In genomic region chr9:129027224-129027684, GRCh38 we compare ENCODE assay signal across 8 cellular contexts. TPM values are rescaled to one million over a fixed set of nuclear protein-coding genes. Genes with fewer than 3 reads are reported as not detected.
DNase-seq lines count a peak whose midpoint lies in the region; ATAC-seq, FAIRE-seq and TF ChIP-seq lines count a peak whose summit lies in the region.

No MANE protein-coding gene starts in this region.

- no peak for TF ChIP-seq RAD21 in GM12878 (IDR thresholded peaks at IDR 0.05; ENCODE audit: insufficient read depth, low read depth, low read length)

- peak overlapping the region; percentile 45 for H2AFZ ChIP-seq in GM12878 (ENCODE audit: control insufficient read depth, low read depth, low read length)

- no peak for TF ChIP-seq POLR2A in GM12878 (IDR thresholded peaks at IDR 0.05; ENCODE audit: low read depth, low read length)

- SMC1A ChIA-PET in GM12878 (lab: Charles Lee; ENCODE audit: uncharacterized antibody, unreplicated experiment): no interaction called here

- H2BK120ac ChIP-seq in mesendoderm (ENCODE audit: low read depth, low read length): no peak overlapping the region

- no peak overlapping the region for H2BK5ac ChIP-seq in mesendoderm (ENCODE audit: low read length)

- no peak overlapping the region for H2AK5ac ChIP-seq in mesendoderm (ENCODE audit: low read length)

- H3K4me1 ChIP-seq in GM12878 (ENCODE audit: control insufficient read depth, insufficient read depth, low read length) (peaks cover 8% of the 10 kb centered on the region), mesendoderm (ENCODE audit: control insufficient read depth, low read depth, low read length) (peaks cover 3% of the 10 kb centered on the region)

- POLR2A ChIA-PET in GM12878 (lab: Charles Lee): interaction anchor here (1.4 kb wide), 1 partner anchor 9 kb away, joined by 8 read pairs; the partner anchor contains the start of gene MIGA2

- H3K9me3 ChIP-seq in GM12878 (replicated peaks; ENCODE audit: control insufficient read depth, insufficient read depth, low read length): no peaks in the 10 kb centered on the region

- CTCF ChIA-PET in GM12878 (lab: Yijun Ruan, JAX): no interaction called here

- H3K27me3 ChIP-seq in GM12878 (replicated peaks in 1 of 2; ENCODE audit: control insufficient read depth in 2 of 2, insufficient read depth in 2 of 2, low read length in 1 of 2): no peaks in the 10 kb centered on the region
- H3K27me3 ChIP-seq in mesendoderm (ENCODE audit: insufficient read depth, low read length, poor library complexity): no peaks in the 10 kb centered on the region

- no peak overlapping the region for H3K18ac ChIP-seq in mesendoderm (ENCODE audit: low read length)

- no peak for FAIRE-seq in GM12878 (lab: Jason Lieb, UNC)

- no peaks in the 10 kb centered on the region for H3K36me3 ChIP-seq in GM12878 (ENCODE audit: control insufficient read depth in 2 of 2, insufficient read depth in 2 of 2, low read length in 1 of 2)
- H3K36me3 ChIP-seq in mesendoderm (ENCODE audit: control insufficient read depth, insufficient read depth, low read length): no peaks in the 10 kb centered on the region

- in situ Hi-C loops in GM12878 (cut with MboI): no loop called here

- H2BK15ac ChIP-seq in mesendoderm (replicated peaks; ENCODE audit: low read depth): no peak overlapping the region

- TF ChIP-seq CTCF in AG09309 (IDR thresholded peaks at IDR 0.05; ENCODE audit: control insufficient read depth, insufficient read depth, low read depth, low read length, missing control alignments) (no peak), HFF-Myc (IDR thresholded peaks at IDR 0.05; ENCODE audit: low read depth, low read length, missing control alignments) (no peak), GM12878 (IDR thresholded peaks at IDR 0.05 in 2 of 3, conservative IDR thresholded peaks at IDR 0.05 in 1 of 3; ENCODE audit: control insufficient read depth in 2 of 3, extremely low read depth in 1 of 3, insufficient read depth in 1 of 3, low read depth in 3 of 3, low read length in 3 of 3) (no peak)

- no peak for TF ChIP-seq EP300 in GM12878 (IDR thresholded peaks at IDR 0.05; ENCODE audit: borderline replicate concordance in 1 of 2, control insufficient read depth in 1 of 2, low read depth in 2 of 2, low read length in 2 of 2)

- no peak overlapping the region for H4K5ac ChIP-seq in mesendoderm (ENCODE audit: low read length)

- peak overlapping the region; percentile 78; the same call in 1 of the 2 replicates for H3K9ac ChIP-seq in GM12878 (ENCODE audit: control insufficient read depth, insufficient read depth, low read length)
- peak overlapping the region; percentile 71 for H3K9ac ChIP-seq in mesendoderm (ENCODE audit: low read length)

- no peak overlapping the region for H3K23ac ChIP-seq in mesendoderm (ENCODE audit: low read length)

- WGBS in GM12878 (ENCODE audit: insufficient coverage, insufficient replicate concordance, low lambda C conversion rate, missing lambda C conversion rate): 27% methylated on average over 9 of the region's 9 CpGs
- WGBS in mesendoderm (ENCODE audit: extremely low coverage, insufficient coverage, low lambda C conversion rate): no CpG with 5 or more reads among the region's 9 CpGs

- RAD21 ChIA-PET in GM12878 (lab: Charles Lee; ENCODE audit: unreplicated experiment): no interaction called here

- no peak for DNase-seq in AG09309 (ENCODE audit: low read depth)
- DNase-seq in HFF-Myc (ENCODE audit: extremely low read depth, low read depth): no peak
- no peak for DNase-seq in GM12878 (ENCODE audit: low read depth, low spot score)
- DNase-seq in mesendoderm: peak; percentile 61
- DNase-seq in cortex of kidney (lab: John Stamatoyannopoulos, UW): no peak
- no peak for DNase-seq in amniotic stem cell (lab: John Stamatoyannopoulos, UW)
- DNase-seq in NOMO-1 treated with DMSO at 0.1 percent for 48 hours (lab: John Stamatoyannopoulos, UW; ENCODE audit: unreplicated experiment): no peak

- ATAC-seq in GM12878 (peak; percentile 4), HG03108 (IDR thresholded peaks at IDR 0.05; ENCODE audit: unreplicated experiment) (no peak)

- H4K20me1 ChIP-seq in GM12878 (ENCODE audit: control insufficient read depth, insufficient read depth): no peaks in the 10 kb centered on the region

- no TSS peak for BruUV-seq in GM12878 (replicated peaks; lab: Mats Ljungman, UMichigan)

- intact Hi-C loops in GM12878 (cut with micrococcal nuclease; ENCODE audit: unreplicated experiment): no loop called here

- H3K27ac ChIP-seq in GM12878 (ENCODE audit: control insufficient read depth, insufficient read depth) (peak overlapping the region; percentile 74), mesendoderm (ENCODE audit: low read depth, low read length) (no peak overlapping the region)

- no peak overlapping the region for H4K8ac ChIP-seq in mesendoderm (ENCODE audit: low read depth, low read length)

- H3K4me3 ChIP-seq in AG09309 (ENCODE audit: control insufficient read depth, low read depth, low read length) (peak overlapping the region; percentile 77), HFF-Myc (replicated peaks; ENCODE audit: low read depth, low read length) (peak overlapping the region; percentile 62), GM12878 (peak overlapping the region; percentile 78), mesendoderm (ENCODE audit: low read length) (peak overlapping the region; percentile 34)

- peak overlapping the region; percentile 89 for H3K56ac ChIP-seq in mesendoderm (ENCODE audit: low read length)

- peak overlapping the region; percentile 100 for H3K4me2 ChIP-seq in GM12878 (ENCODE audit: control insufficient read depth, insufficient read depth)
- peak overlapping the region; percentile 80 for H3K4me2 ChIP-seq in mesendoderm (ENCODE audit: low read length)

- no peak overlapping the region for H3K4ac ChIP-seq in mesendoderm (ENCODE audit: low read depth, low read length)

- H3K79me2 ChIP-seq in GM12878 (ENCODE audit: control insufficient read depth, insufficient read depth, low read length): peaks cover 13% of the 10 kb centered on the region
- H3K79me2 ChIP-seq in mesendoderm (ENCODE audit: control insufficient read depth, insufficient read depth, low read length): peaks cover 10% of the 10 kb centered on the region

- H3K79me1 ChIP-seq in mesendoderm (ENCODE audit: low read length): peaks cover 16% of the 10 kb centered on the region

RNA-seq across cellular contexts. Expression of gene SH3GLB2, which starts 0.9 kb away (rescaled TPM):
- total RNA-seq in GM12878 (2013; cell fraction: nucleolus; rRNA removed): 51.4 and 58.4 TPM in 2 replicates
- total RNA-seq in GM12878 (2014; rRNA removed): 38.4 and 40.2 TPM in 2 replicates
- total RNA-seq in GM12878 (2014; rRNA removed; fragmentation: Illumina TruSeq; extraction: Trizol): 19.0 and 20.3 TPM in 2 replicates
- 57.8 and 59.9 TPM in 2 replicates for total RNA-seq in GM12878 (2021)
- 7.0 TPM for polyA plus RNA-seq in GM12878 (2011; ENCODE audit: low read depth)
- polyA plus RNA-seq in GM12878 (2011; rRNA removed): 17.4 and 34.8 TPM in 2 replicates
- polyA plus RNA-seq in GM12878 (2011; cell fraction: cytosol; rRNA removed): 43.0 and 61.6 TPM in 2 replicates
- 314 and 330 TPM in 2 replicates for polyA plus RNA-seq in GM12878 (2011; cell fraction: nucleus; rRNA removed)
- polyA plus RNA-seq in GM12878 (2012): 30.4 and 35.1 TPM in 2 replicates
- polyA plus RNA-seq in GM12878 (2014; fragmentation: Illumina TruSeq; extraction: Trizol): 7.0 and 31.5 TPM in 2 replicates
- polyA plus RNA-seq in GM12878 (2014; fragmentation: Nextera tagmentation; extraction: Ambion mirVana): 1 to 10 TPM in 1 of 2 experiments, under 1 TPM in 1; 0.21 to 1.2 TPM
- 58.7 and 61.3 TPM in 2 replicates for polyA plus RNA-seq in GM12878 (2014; rRNA removed)
- polyA plus RNA-seq in GM12878 (2016; fragmentation: Nextera tagmentation; extraction: Ambion mirVana): 10 to 100 TPM in 1 of 2 experiments, 1 to 10 TPM in 1; 5.5 to 30.1 TPM
- polyA minus RNA-seq in GM12878 (2011; rRNA and poly(A)+ RNA removed): 16.0 and 28.9 TPM in 2 replicates
- polyA minus RNA-seq in GM12878 (2011; cell fraction: cytosol; rRNA and poly(A)+ RNA removed): 10.8 and 18.7 TPM in 2 replicates
- polyA minus RNA-seq in GM12878 (2011; cell fraction: nucleus; rRNA and poly(A)+ RNA removed): 17.4 and 24.1 TPM in 2 replicates
- 16.9 TPM for polyA plus RNA-seq in mesendoderm (2013, experiment 1 of 2)
- 19.5 TPM for polyA plus RNA-seq in mesendoderm (2013, experiment 2 of 2)

RNA-seq across cellular contexts. Expression of gene MIGA2, which starts 9.2 kb away (rescaled TPM):
- total RNA-seq in GM12878 (2013; cell fraction: nucleolus; rRNA removed): 75.6 and 86.7 TPM in 2 replicates
- total RNA-seq in GM12878 (2014; rRNA removed): 15.5 and 15.8 TPM in 2 replicates
- 7.9 and 8.1 TPM in 2 replicates for total RNA-seq in GM12878 (2014; rRNA removed; fragmentation: Illumina TruSeq; extraction: Trizol)
- 27.8 and 31.0 TPM in 2 replicates for total RNA-seq in GM12878 (2021)
- 7.5 TPM for polyA plus RNA-seq in GM12878 (2011; ENCODE audit: low read depth)
- 6.2 and 9.5 TPM in 2 replicates for polyA plus RNA-seq in GM12878 (2011; rRNA removed)
- polyA plus RNA-seq in GM12878 (2011; cell fraction: cytosol; rRNA removed): 12.4 and 21.6 TPM in 2 replicates
- polyA plus RNA-seq in GM12878 (2011; cell fraction: nucleus; rRNA removed): 187 and 207 TPM in 2 replicates
- polyA plus RNA-seq in GM12878 (2012): 14.0 and 17.2 TPM in 2 replicates
- 1.5 and 6.7 TPM in 2 replicates for polyA plus RNA-seq in GM12878 (2014; fragmentation: Illumina TruSeq; extraction: Trizol)
- under 1 TPM; 0.14 to 0.77 TPM for polyA plus RNA-seq in GM12878 (2014; fragmentation: Nextera tagmentation; extraction: Ambion mirVana)
- polyA plus RNA-seq in GM12878 (2014; rRNA removed): 27.3 and 28.0 TPM in 2 replicates
- polyA plus RNA-seq in GM12878 (2016; fragmentation: Nextera tagmentation; extraction: Ambion mirVana): 10 to 100 TPM; 18.2 to 21.0 TPM
- 8.4 and 17.2 TPM in 2 replicates for polyA minus RNA-seq in GM12878 (2011; rRNA and poly(A)+ RNA removed)
- 4.9 and 7.5 TPM in 2 replicates for polyA minus RNA-seq in GM12878 (2011; cell fraction: cytosol; rRNA and poly(A)+ RNA removed)
- 20.2 and 27.9 TPM in 2 replicates for polyA minus RNA-seq in GM12878 (2011; cell fraction: nucleus; rRNA and poly(A)+ RNA removed)
- 8.8 TPM for polyA plus RNA-seq in mesendoderm (2013, experiment 1 of 2)
- 8.6 TPM for polyA plus RNA-seq in mesendoderm (2013, experiment 2 of 2)

RNA-seq across cellular contexts. Expression of gene DOLPP1, which starts 53.7 kb away (rescaled TPM):
- 6.4 and 8.2 TPM in 2 replicates for total RNA-seq in GM12878 (2013; cell fraction: nucleolus; rRNA removed)
- total RNA-seq in GM12878 (2014; rRNA removed) (12.6 and 13.0 TPM in 2 replicates), GM12878 (2014; rRNA removed; fragmentation: Illumina TruSeq; extraction: Trizol) (8.6 and 10.0 TPM in 2 replicates), GM12878 (2021) (15.2 TPM in 2 replicates)
- 3.9 TPM for polyA plus RNA-seq in GM12878 (2011; ENCODE audit: low read depth)
- polyA plus RNA-seq in GM12878 (2011; rRNA removed) (8.0 and 13.2 TPM in 2 replicates), GM12878 (2014; fragmentation: Illumina TruSeq; extraction: Trizol) (6.6 and 13.6 TPM in 2 replicates), GM12878 (2014; fragmentation: Nextera tagmentation; extraction: Ambion mirVana) (1 to 10 TPM in 1 of 2 experiments, under 1 TPM in 1; 0.76 to 3.5 TPM), GM12878 (2014; rRNA removed) (17.4 and 19.9 TPM in 2 replicates), GM12878 (2016; fragmentation: Nextera tagmentation; extraction: Ambion mirVana) (10 to 100 TPM; 18.9 to 19.2 TPM)
- polyA plus RNA-seq in GM12878 (2011; cell fraction: cytosol; rRNA removed): 17.8 and 22.8 TPM in 2 replicates
- polyA plus RNA-seq in GM12878 (2011; cell fraction: nucleus; rRNA removed): 22.8 and 28.4 TPM in 2 replicates
- polyA plus RNA-seq in GM12878 (2012): 5.7 and 6.6 TPM in 2 replicates
- polyA minus RNA-seq in GM12878 (2011; rRNA and poly(A)+ RNA removed): 9.2 and 14.9 TPM in 2 replicates
- polyA minus RNA-seq in GM12878 (2011; cell fraction: cytosol; rRNA and poly(A)+ RNA removed): 5.1 and 5.5 TPM in 2 replicates
- 4.4 and 7.9 TPM in 2 replicates for polyA minus RNA-seq in GM12878 (2011; cell fraction: nucleus; rRNA and poly(A)+ RNA removed)
- 31.2 TPM for polyA plus RNA-seq in mesendoderm (2013, experiment 1 of 2)
- polyA plus RNA-seq in mesendoderm (2013, experiment 2 of 2): 29.1 TPM
